8 cellular contexts compared by ENCODE assay signal in genomic region chr6:100001915-100002388, GRCh38.
A peak's percentile ranks its signal among the peaks of the same experiment; 100 is the strongest.
DNase-seq lines count a peak whose midpoint lies in the region; ATAC-seq and TF ChIP-seq lines count a peak whose summit lies in the region.

No MANE protein-coding gene starts in this region.

- DNase-seq in AG09319 (ENCODE audit: extremely low read depth, low read depth) (peak; percentile 15), NCI-H128 (lab: John Stamatoyannopoulos, UW; ENCODE audit: unreplicated experiment) (peak; percentile 16), SW480 (ENCODE audit: low spot score) (peak; percentile 43), caudate nucleus (lab: John Stamatoyannopoulos, UW) (peak in 34 of 61 donors; percentile 3 to 82 (median 21)), left kidney (ENCODE audit: low read depth, low spot score) (peak; percentile 70)
- DNase-seq in stimulated activated CD4-positive, alpha-beta T cell treated with anti-CD3 and anti-CD28 coated beads, TNF-alpha, amount 100 ng/mL, for 4 hours (ENCODE audit: low read depth in 3 of 3): peak in 2 of 3 experiments; percentile 3 to 5

- peak; percentile 98 for TF ChIP-seq CTCF in AG09319 (IDR thresholded peaks at IDR 0.05; ENCODE audit: low read depth, low read length)

- H3K27ac ChIP-seq in caudate nucleus (ENCODE audit: low read depth, low read length): no peak overlapping the region

- peak; percentile 88 for ATAC-seq in GM18508 (IDR thresholded peaks at IDR 0.05; ENCODE audit: insufficient read depth, unreplicated experiment)
- ATAC-seq in HG02884 (IDR thresholded peaks at IDR 0.05; ENCODE audit: unreplicated experiment): peak; percentile 95

Comparison
In these comparisons a context has a peak if more than half of its experiments do, and no peak if none do; other contexts are left out.
1. DNase-seq: peak in every context shown above with its lines; median percentile 70 in left kidney; 43 in SW480; 21 in caudate nucleus; 16 in NCI-H128; 15 in AG09319; 4 in stimulated activated CD4-positive, alpha-beta T cell treated with anti-CD3 and anti-CD28 coated beads, TNF-alpha, amount 100 ng/mL, for 4 hours.